In genomic region chr11:8384199-8384821, GRCh38 we compare ENCODE assay signal across 8 cellular contexts.
DNase-seq lines count a peak whose midpoint lies in the region; ATAC-seq and TF ChIP-seq lines count a peak whose summit lies in the region.
"Had no signal": no experiment of that assay in that cellular context is flagged by ENCODE, and none has a peak within 500 bp of the region (broad histone marks: within the 10 kb centered on the region; RNA-seq: fewer than 3 reads in every experiment).

No MANE protein-coding gene starts in this region.

- TF ChIP-seq CTCF in kidney epithelial cell (IDR thresholded peaks at IDR 0.05; ENCODE audit: insufficient read depth, low read length, poor library complexity, severe bottlenecking) (peak; percentile 52), type B pancreatic cell (conservative IDR thresholded peaks at IDR 0.05) (no peak), lower leg skin (IDR thresholded peaks at IDR 0.05) (no peak)

- no peaks in the 10 kb centered on the region for H3K9me3 Mint-ChIP-seq in type B pancreatic cell
- H3K9me3 Mint-ChIP-seq: IgD-negative memory B cell had no signal

- 66 to 67% methylated on average over 19 of the region's 19 CpGs for WGBS in lower leg skin, 2 donors

- H3K4me3 Mint-ChIP-seq in type B pancreatic cell, result peak overlapping the region; percentile 19

- H3K36me3 ChIP-seq in kidney epithelial cell (ENCODE audit: control insufficient read depth, insufficient read depth, low read length), result no peaks in the 10 kb centered on the region

- H3K27ac Mint-ChIP-seq in type B pancreatic cell, result no peak overlapping the region

- H3K27me3 ChIP-seq in kidney epithelial cell (ENCODE audit: control insufficient read depth, insufficient read depth, low read length), result no peaks in the 10 kb centered on the region

- H3K36me3 Mint-ChIP-seq in type B pancreatic cell, result no peaks in the 10 kb centered on the region

- H3K4me3 ChIP-seq in kidney epithelial cell (ENCODE audit: low read depth, low read length), result no peak overlapping the region
- H3K4me3 ChIP-seq in lower leg skin (ENCODE audit: low read depth, poor library complexity, severe bottlenecking), result no peak overlapping the region

- H3K27me3 Mint-ChIP-seq in type B pancreatic cell, result peaks cover 3% of the 10 kb centered on the region

- peak; percentile 52 for ATAC-seq in GM21786 (IDR thresholded peaks at IDR 0.05; ENCODE audit: unreplicated experiment)

- intact Hi-C loops in lower leg skin (cut with DNase I; ENCODE audit: low total_unique reads), result no loop called here

- peaks cover 8% of the 10 kb centered on the region for H3K4me1 Mint-ChIP-seq in type B pancreatic cell (ENCODE audit: unreplicated experiment)

- TF ChIP-seq POLR2A in lower leg skin (IDR thresholded peaks at IDR 0.05), result no peak

- peak; percentile 77 for DNase-seq in UCSD-AML1 (lab: John Stamatoyannopoulos, UW; ENCODE audit: unreplicated experiment)
- DNase-seq in kidney epithelial cell (ENCODE audit: low read depth), result peak; percentile 86
- DNase-seq in type B pancreatic cell (ENCODE audit: extremely low spot score, unreplicated experiment), result no peak
- DNase-seq in NCI-H446 treated with DMSO at 0.1 percent for 48 hours (lab: John Stamatoyannopoulos, UW), result no peak
- DNase-seq in lower leg skin (ENCODE audit: low spot score in 2 of 2), result no peak
- DNase-seq in occipital lobe (lab: John Stamatoyannopoulos, UW), result no peak

Comparison
In these comparisons a context has a peak if more than half of its experiments do, and no peak if none do; other contexts are left out.
1. DNase-seq: peak in UCSD-AML1 (single experiment) and kidney epithelial cell (single experiment); none in type B pancreatic cell (single experiment), NCI-H446 treated with DMSO at 0.1 percent for 48 hours (single experiment), lower leg skin (0 of 2) and occipital lobe (single experiment).